ENCODE assay signal across 11 cellular contexts in the genomic region with DNA sequence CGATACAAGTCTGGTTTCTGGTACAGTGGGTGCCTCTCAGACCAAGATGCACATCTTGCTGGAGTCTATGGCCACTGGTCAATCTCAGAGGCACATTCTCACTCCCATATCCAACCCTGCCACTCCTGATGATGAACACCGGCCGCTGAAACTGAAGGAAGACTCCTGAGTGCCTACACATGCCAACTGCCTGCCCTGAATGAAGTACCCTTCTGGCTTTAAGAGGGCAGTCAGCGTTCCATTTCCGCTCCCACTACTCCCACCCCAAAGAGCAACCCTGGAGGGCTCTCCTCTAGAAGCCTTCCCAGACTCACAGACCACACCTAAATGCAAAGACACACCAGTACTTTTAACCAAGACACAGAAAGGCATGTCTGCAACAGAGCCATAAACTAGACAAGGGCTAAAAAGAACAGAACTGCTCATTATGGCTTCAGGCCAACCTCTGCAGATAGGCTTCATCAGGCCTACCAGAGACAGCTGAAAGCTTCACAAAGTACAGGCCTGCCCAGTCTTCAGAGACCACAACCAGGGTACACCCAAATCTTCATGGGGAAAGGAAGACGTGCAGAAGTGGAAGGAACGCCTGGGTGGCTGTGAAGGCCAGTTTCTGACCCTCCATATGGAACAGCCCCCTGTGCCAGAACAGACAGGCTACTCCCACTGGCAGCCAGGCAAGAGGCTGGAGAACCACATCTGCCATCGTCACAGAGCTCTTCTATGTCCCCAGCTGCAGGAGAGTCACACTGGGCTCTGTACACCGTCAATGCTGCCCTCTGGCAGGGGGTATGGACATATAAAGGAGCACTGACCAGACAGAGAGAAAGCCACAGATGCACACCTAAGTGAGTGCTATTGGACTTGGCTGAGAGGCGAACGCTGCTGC. TPM values are rescaled to one million over a fixed set of nuclear protein-coding genes. Genes with fewer than 3 reads are reported as not detected.
DNase-seq lines count a peak whose midpoint lies in the region; ATAC-seq and TF ChIP-seq lines count a peak whose summit lies in the region.
"Had no signal": no experiment of that assay in that cellular context is flagged by ENCODE, and none has a peak within 500 bp of the region (broad histone marks: within the 10 kb centered on the region; RNA-seq: fewer than 3 reads in every experiment).

No MANE protein-coding gene starts in this region.

- no peak for TF ChIP-seq EP300 in upper lobe of left lung (IDR thresholded peaks at IDR 0.05)

- H3K27me3 ChIP-seq in heart right ventricle (no peaks in the 10 kb centered on the region), upper lobe of left lung (no peaks in the 10 kb centered on the region)

- no peak for DNase-seq in activated naive CD4-positive, alpha-beta T cell treated with anti-CD3 and anti-CD28 coated beads, Interleukin-2, amount 10 ng/mL, durations not matched to agents 7 days and 5 days
- DNase-seq in heart right ventricle (no peak), upper lobe of left lung (no peak), NCI-H1105 (lab: John Stamatoyannopoulos, UW) (no peak)
- DNase-seq in naive thymus-derived CD8-positive, alpha-beta T cell, result no peak
- DNase-seq: activated CD4-positive, alpha-beta T cell treated with anti-CD3 and anti-CD28 coated beads for 48 hours; GOT3; psoas muscle had no signal

- H3K4me3 ChIP-seq in heart right ventricle, result no peak overlapping the region
- H3K4me3 ChIP-seq in upper lobe of left lung, result no peak overlapping the region
- H3K4me3 ChIP-seq: psoas muscle had no signal

- CTCF ChIA-PET in activated naive CD4-positive, alpha-beta T cell treated with anti-CD3 and anti-CD28 coated beads, Interleukin-2, amount 10 ng/mL, durations not matched to agents 7 days and 5 days (lab: Charles Lee), result interaction anchor here (0.6 kb wide), 2 partner anchors 15 to 256 kb away, joined by 3 read pairs; no protein-coding TSS in a partner anchor

- peaks cover 95% of the 10 kb centered on the region for H3K4me1 Mint-ChIP-seq in activated naive CD4-positive, alpha-beta T cell treated with anti-CD3 and anti-CD28 coated beads, Interleukin-2, amount 50 U/mL, for 24 hours
- H3K4me1 Mint-ChIP-seq in activated naive CD4-positive, alpha-beta T cell treated with anti-CD3 and anti-CD28 coated beads, Interleukin-2, amount 10 ng/mL, durations not matched to agents 7 days and 5 days, result peaks cover 47% of the 10 kb centered on the region
- H3K4me1 Mint-ChIP-seq in naive thymus-derived CD8-positive, alpha-beta T cell, result peaks cover 55 to 93% (median 89%) of the 10 kb centered on the region in 4 donors

- H3K27ac ChIP-seq in heart right ventricle (peak overlapping the region in 8 of 10 donors; percentile 17 to 56 (median 48)), upper lobe of left lung (peak overlapping the region in 3 of 4 donors; percentile 34 to 55 (median 55))
- H3K27ac ChIP-seq: psoas muscle had no signal

- ATAC-seq in heart right ventricle (peak; percentile 26 to 75 (median 60)), upper lobe of left lung (ENCODE audit: low FRiP score in 2 of 2) (peak; percentile 27 to 48), HG02981 (IDR thresholded peaks at IDR 0.05; ENCODE audit: unreplicated experiment) (no peak), GM21526 (IDR thresholded peaks at IDR 0.05; ENCODE audit: low FRiP score, unreplicated experiment) (no peak)
- no peak for ATAC-seq in naive thymus-derived CD8-positive, alpha-beta T cell

- H3K36me3 ChIP-seq in heart right ventricle, result peaks cover 0 to 18% (median 0%) of the 10 kb centered on the region in 9 donors
- peaks cover 0 to 3% (median 0%) of the 10 kb centered on the region in 4 donors for H3K36me3 ChIP-seq in upper lobe of left lung

- H3K4me1 ChIP-seq in heart right ventricle (peaks cover 34 to 93% (median 71%) of the 10 kb centered on the region in 9 donors), upper lobe of left lung (peaks cover 35 to 51% (median 39%) of the 10 kb centered on the region in 4 donors)

- WGBS in heart right ventricle, 2 donors, result 49 to 56% methylated on average over 11 of the region's 11 CpGs
- WGBS in upper lobe of left lung, 2 donors, result 67 to 81% methylated on average over 6 to 11 of the region's 11 CpGs

- H3K27me3 Mint-ChIP-seq in activated naive CD4-positive, alpha-beta T cell treated with anti-CD3 and anti-CD28 coated beads, Interleukin-2, amount 50 U/mL, for 24 hours, result no peaks in the 10 kb centered on the region
- no peaks in the 10 kb centered on the region for H3K27me3 Mint-ChIP-seq in activated naive CD4-positive, alpha-beta T cell treated with anti-CD3 and anti-CD28 coated beads, Interleukin-2, amount 10 ng/mL, durations not matched to agents 7 days and 5 days
- no peaks in the 10 kb centered on the region for H3K27me3 Mint-ChIP-seq in naive thymus-derived CD8-positive, alpha-beta T cell

- TF ChIP-seq POLR2A in upper lobe of left lung (IDR thresholded peaks at IDR 0.05), result no peak

- H3K9me3 ChIP-seq in heart right ventricle, result no peaks in the 10 kb centered on the region
- no peaks in the 10 kb centered on the region for H3K9me3 ChIP-seq in upper lobe of left lung
- H3K9me3 ChIP-seq: psoas muscle had no signal

- H3K27ac Mint-ChIP-seq in activated naive CD4-positive, alpha-beta T cell treated with anti-CD3 and anti-CD28 coated beads, Interleukin-2, amount 50 U/mL, for 24 hours, result peak overlapping the region; percentile 6
- H3K27ac Mint-ChIP-seq in activated naive CD4-positive, alpha-beta T cell treated with anti-CD3 and anti-CD28 coated beads, Interleukin-2, amount 10 ng/mL, durations not matched to agents 7 days and 5 days, result no peak overlapping the region
- peak overlapping the region; percentile 10 to 76 (median 59) for H3K27ac Mint-ChIP-seq in naive thymus-derived CD8-positive, alpha-beta T cell

- intact Hi-C loops in heart right ventricle (cut with DNase I), result no loop called here

- POLR2A ChIA-PET in naive thymus-derived CD8-positive, alpha-beta T cell (lab: Charles Lee), result interaction anchor here (1.0 to 2.0 kb wide), 2 partner anchors 11 to 13 kb away, joined by 3 to 6 read pairs; no protein-coding TSS in a partner anchor

- H3K36me3 Mint-ChIP-seq in activated naive CD4-positive, alpha-beta T cell treated with anti-CD3 and anti-CD28 coated beads, Interleukin-2, amount 50 U/mL, for 24 hours, result peaks cover 16% of the 10 kb centered on the region
- H3K36me3 Mint-ChIP-seq in activated naive CD4-positive, alpha-beta T cell treated with anti-CD3 and anti-CD28 coated beads, Interleukin-2, amount 10 ng/mL, durations not matched to agents 7 days and 5 days, result peaks cover 34% of the 10 kb centered on the region
- H3K36me3 Mint-ChIP-seq in naive thymus-derived CD8-positive, alpha-beta T cell, result peaks cover 0 to 60% (median 0%) of the 10 kb centered on the region in 3 donors

- H3K9me3 Mint-ChIP-seq in activated naive CD4-positive, alpha-beta T cell treated with anti-CD3 and anti-CD28 coated beads, Interleukin-2, amount 50 U/mL, for 24 hours, result no peaks in the 10 kb centered on the region
- no peaks in the 10 kb centered on the region for H3K9me3 Mint-ChIP-seq in activated naive CD4-positive, alpha-beta T cell treated with anti-CD3 and anti-CD28 coated beads, Interleukin-2, amount 10 ng/mL, durations not matched to agents 7 days and 5 days
- H3K9me3 Mint-ChIP-seq in naive thymus-derived CD8-positive, alpha-beta T cell, result no peaks in the 10 kb centered on the region

- peak overlapping the region; percentile 60 for H3K4me3 Mint-ChIP-seq in activated naive CD4-positive, alpha-beta T cell treated with anti-CD3 and anti-CD28 coated beads, Interleukin-2, amount 50 U/mL, for 24 hours
- no peak overlapping the region for H3K4me3 Mint-ChIP-seq in activated naive CD4-positive, alpha-beta T cell treated with anti-CD3 and anti-CD28 coated beads, Interleukin-2, amount 10 ng/mL, durations not matched to agents 7 days and 5 days
- H3K4me3 Mint-ChIP-seq in naive thymus-derived CD8-positive, alpha-beta T cell, result peak overlapping the region in 3 of 10 donors; percentile 12 to 63 (median 19)

- no peak for TF ChIP-seq CTCF in heart right ventricle (IDR thresholded peaks at IDR 0.05)
- no peak for TF ChIP-seq CTCF in upper lobe of left lung (IDR thresholded peaks at IDR 0.05)

RNA-seq across cellular contexts. Expression of a gene that starts 14.2 kb away (rescaled TPM):
- 100 to 1,000 TPM; 122 to 201 (median 152) TPM for total RNA-seq in heart right ventricle
- 100 to 1,000 TPM in 1 of 2 donors, 10 to 100 TPM in 1; 87.3 to 141 TPM for polyA plus RNA-seq in heart right ventricle
- 100 to 1,000 TPM; 129 to 131 TPM for total RNA-seq in naive thymus-derived CD8-positive, alpha-beta T cell
- 10 to 100 TPM; 81.3 to 88.1 (median 84.3) TPM for polyA plus RNA-seq in naive thymus-derived CD8-positive, alpha-beta T cell
- 100 to 1,000 TPM in 2 of 6 donors, 10 to 100 TPM in 4; 62.9 to 110 (median 81.5) TPM for total RNA-seq in upper lobe of left lung

Comparison
In these comparisons a context has a peak if more than half of its experiments do, and no peak if none do; other contexts are left out.
1. ATAC-seq: peak in heart right ventricle (8 of 8) and upper lobe of left lung (2 of 2); none in naive thymus-derived CD8-positive, alpha-beta T cell (0 of 2), HG02981 (single experiment) and GM21526 (single experiment).